17 cellular contexts compared by ENCODE assay signal in the genomic region with DNA sequence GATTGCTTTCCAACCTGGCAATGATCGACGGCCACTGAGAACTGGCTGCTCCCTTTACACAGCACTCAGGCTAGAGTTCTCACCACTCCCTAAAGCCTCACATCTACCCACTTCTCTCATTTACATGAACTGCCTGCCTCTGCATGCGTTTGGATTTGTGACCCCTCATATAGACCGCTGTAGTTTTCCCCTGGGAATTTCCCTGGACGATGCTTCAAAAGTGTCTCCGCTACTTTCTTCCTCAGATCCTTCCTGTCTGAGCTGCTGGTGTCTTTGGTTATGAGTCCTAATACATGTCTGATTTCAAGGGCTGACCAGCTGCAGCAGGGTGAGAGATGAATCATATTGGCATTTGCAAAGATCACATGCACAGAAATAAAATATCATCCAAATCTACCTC.
DNase-seq lines count a peak whose midpoint lies in the region; ATAC-seq, FAIRE-seq and TF ChIP-seq lines count a peak whose summit lies in the region.
"Had no signal": no experiment of that assay in that cellular context is flagged by ENCODE, and none has a peak within 500 bp of the region (broad histone marks: within the 10 kb centered on the region; RNA-seq: fewer than 3 reads in every experiment).

No MANE protein-coding gene starts in this region.

- no peak overlapping the region for H3K4me2 ChIP-seq in OCI-LY7 (ENCODE audit: low read length)

- H3K4me1 ChIP-seq in lung (ENCODE audit: control insufficient read depth in 2 of 2, insufficient read depth in 2 of 2, low read length in 2 of 2) (no peaks in the 10 kb centered on the region), OCI-LY7 (ENCODE audit: insufficient read depth, low read length, poor library complexity, severe bottlenecking) (no peaks in the 10 kb centered on the region)
- H3K4me1 ChIP-seq: Caco-2, sigmoid colon had no signal

- FAIRE-seq in GM12891 (lab: Jason Lieb, UNC), result no peak

- no TSS peak for BruUV-seq in OCI-LY7 (replicated peaks; lab: Mats Ljungman, UMichigan)

- ATAC-seq in GM21529 (IDR thresholded peaks at IDR 0.05; ENCODE audit: unreplicated experiment), result peak; percentile 71
- peak; percentile 49 for ATAC-seq in HG03066 (IDR thresholded peaks at IDR 0.05; ENCODE audit: low read depth, unreplicated experiment)
- ATAC-seq in lung (ENCODE audit: insufficient read depth, low FRiP score), result peak; percentile 17
- no peak for ATAC-seq in HG02678 (IDR thresholded peaks at IDR 0.05; ENCODE audit: unreplicated experiment)
- ATAC-seq: stimulated activated naive CD8-positive, alpha-beta T cell treated with anti-CD3 and anti-CD28 coated beads, Interleukin-15, amount 100 ng/mL, for 72 hours had no signal

- H2AFZ ChIP-seq in OCI-LY7 (ENCODE audit: low read length), result no peak overlapping the region

- intact Hi-C loops in OCI-LY7 (cut with micrococcal nuclease; ENCODE audit: unreplicated experiment), result no loop called here

- no peaks in the 10 kb centered on the region for H4K20me1 ChIP-seq in OCI-LY7 (ENCODE audit: insufficient read depth, low read length)

- CTCF ChIA-PET in OCI-LY7 (lab: Charles Lee; ENCODE audit: unreplicated experiment) (interaction anchor here (1.4 kb wide), 1 partner anchor 16 kb away, joined by 3 read pairs; no protein-coding TSS in a partner anchor), HEK293T (lab: Yijun Ruan, JAX) (no interaction called here)

- TF ChIP-seq CTCF in lung (IDR thresholded peaks at IDR 0.05; ENCODE audit: control extremely low read depth, extremely low read depth), result no peak
- TF ChIP-seq CTCF in OCI-LY7 (conservative IDR thresholded peaks at IDR 0.05; ENCODE audit: low read length), result no peak

- H3K27ac ChIP-seq in lung (ENCODE audit: low read depth in 1 of 2, low read length in 1 of 2), result no peak overlapping the region
- no peak overlapping the region for H3K27ac ChIP-seq in OCI-LY7 (ENCODE audit: low read depth, low read length, poor library complexity, severe bottlenecking)
- H3K27ac ChIP-seq: sigmoid colon had no signal

- 47 to 66% methylated on average over 6 of the region's 6 CpGs for WGBS in lung, 2 donors

- H3K9me3 ChIP-seq in lung (ENCODE audit: control insufficient read depth in 2 of 2, insufficient read depth in 1 of 2, low read length in 1 of 2), result no peaks in the 10 kb centered on the region
- H3K9me3 ChIP-seq in OCI-LY7 (ENCODE audit: low read length), result no peaks in the 10 kb centered on the region
- H3K9me3 ChIP-seq: Caco-2, sigmoid colon had no signal

- H3K9me2 ChIP-seq in OCI-LY7 (ENCODE audit: insufficient read depth, low read length), result no peaks in the 10 kb centered on the region

- DNase-seq in GM12891 (ENCODE audit: insufficient read length, low spot score) (no peak), lung (ENCODE audit: low spot score) (no peak), OCI-LY7 (ENCODE audit: low spot score) (no peak), HEK293T (ENCODE audit: extremely low spot score) (no peak)
- no peak for DNase-seq in effector CD4-positive, alpha-beta T cell
- DNase-seq: activated CD4-positive, CD25-positive, alpha-beta regulatory T cell treated with anti-CD3 and anti-CD28 coated beads, Interleukin-2, amount 50 U/mL, for 72 hours; activated CD8-positive, alpha-beta memory T cell treated with anti-CD3 and anti-CD28 coated beads, Interleukin-2, amount 50 U/mL, for 4 hours; Caco-2; mesendoderm; MM.1S; NCI-H2081; sigmoid colon; stimulated activated naive CD8-positive, alpha-beta T cell treated with anti-CD3 and anti-CD28 coated beads, Interleukin-15, amount 100 ng/mL, for 72 hours; T-helper 2 cell had no signal

- no peaks in the 10 kb centered on the region for H3K36me3 ChIP-seq in lung (ENCODE audit: control insufficient read depth in 2 of 2, insufficient read depth in 2 of 2, low read length in 2 of 2)
- H3K36me3 ChIP-seq in OCI-LY7 (ENCODE audit: insufficient read depth, low read length), result no peaks in the 10 kb centered on the region
- H3K36me3 ChIP-seq: sigmoid colon had no signal

- POLR2A ChIA-PET in OCI-LY7 (lab: Charles Lee), result interaction anchor here (0.6 to 1.9 kb wide), 2 partner anchors 12 to 656 kb away, joined by 3 to 6 read pairs; no protein-coding TSS in a partner anchor
- POLR2A ChIA-PET in HEK293T (lab: Yijun Ruan, JAX), result no interaction called here

- H3K4me3 ChIP-seq in lung (no peak overlapping the region), OCI-LY7 (ENCODE audit: low read depth, low read length, poor library complexity, severe bottlenecking) (no peak overlapping the region)
- H3K4me3 ChIP-seq: sigmoid colon had no signal

- H3K27me3 ChIP-seq in lung (ENCODE audit: control insufficient read depth, insufficient read depth), result no peaks in the 10 kb centered on the region
- H3K27me3 ChIP-seq: sigmoid colon had no signal

- TF ChIP-seq POLR2A in GM12891 (IDR thresholded peaks at IDR 0.05; ENCODE audit: low read depth, low read length), result no peak

- H3K79me2 ChIP-seq in OCI-LY7 (ENCODE audit: insufficient read depth, low read depth, low read length), result no peaks in the 10 kb centered on the region

TF ChIP-seq in GM12891, 5 proteins besides CTCF, POLR2A, EP300 and RAD21:
- TF ChIP-seq POLR2AphosphoS5 (IDR thresholded peaks at IDR 0.05; ENCODE audit: low read depth, low read length), result no peak
- TF ChIP-seq SPI1 (IDR thresholded peaks at IDR 0.05; ENCODE audit: low read depth, low read length), result peak; percentile 41

TF ChIP-seq in HEK293T, 16 proteins besides CTCF, POLR2A, EP300 and RAD21:
- TF ChIP-seq SP1 (IDR thresholded peaks at IDR 0.05), result no peak
- no peak for TF ChIP-seq HDGF (IDR thresholded peaks at IDR 0.05; ENCODE audit: borderline replicate concordance)
- TF ChIP-seq FOXM1 (IDR thresholded peaks at IDR 0.05; ENCODE audit: borderline replicate concordance), result no peak
- TF ChIP-seq, protein P1, sequence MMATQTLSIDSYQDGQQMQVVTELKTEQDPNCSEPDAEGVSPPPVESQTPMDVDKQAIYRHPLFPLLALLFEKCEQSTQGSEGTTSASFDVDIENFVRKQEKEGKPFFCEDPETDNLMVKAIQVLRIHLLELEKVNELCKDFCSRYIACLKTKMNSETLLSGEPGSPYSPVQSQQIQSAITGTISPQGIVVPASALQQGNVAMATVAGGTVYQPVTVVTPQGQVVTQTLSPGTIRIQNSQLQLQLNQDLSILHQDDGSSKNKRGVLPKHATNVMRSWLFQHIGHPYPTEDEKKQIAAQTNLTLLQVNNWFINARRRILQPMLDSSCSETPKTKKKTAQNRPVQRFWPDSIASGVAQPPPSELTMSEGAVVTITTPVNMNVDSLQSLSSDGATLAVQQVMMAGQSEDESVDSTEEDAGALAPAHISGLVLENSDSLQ (IDR thresholded peaks at IDR 0.05), result no peak
- TF ChIP-seq FOXK2 (IDR thresholded peaks at IDR 0.05), result no peak
- no peak for TF ChIP-seq FOXA1 (IDR thresholded peaks at IDR 0.05)
- no peak for TF ChIP-seq BHLHE40 (IDR thresholded peaks at IDR 0.05; ENCODE audit: borderline replicate concordance)
- no peak for TF ChIP-seq L3MBTL2 (conservative IDR thresholded peaks at IDR 0.05)
- no peak for TF ChIP-seq SUZ12 (IDR thresholded peaks at IDR 0.05)
- no peak for TF ChIP-seq NFRKB (IDR thresholded peaks at IDR 0.05)
- no peak for TF ChIP-seq CTBP1 (IDR thresholded peaks at IDR 0.05; ENCODE audit: borderline replicate concordance)
- no peak for TF ChIP-seq TARDBP (IDR thresholded peaks at IDR 0.05)
